ENCODE assay signal across 21 cellular contexts in genomic region chr10:90407116-90407515, GRCh38.
DNase-seq lines count a peak whose midpoint lies in the region; ATAC-seq and TF ChIP-seq lines count a peak whose summit lies in the region.
"Had no signal": no experiment of that assay in that cellular context is flagged by ENCODE, and none has a peak within 500 bp of the region (broad histone marks: within the 10 kb centered on the region; RNA-seq: fewer than 3 reads in every experiment).

No MANE protein-coding gene starts in this region.

- H2AK5ac ChIP-seq in mesenchymal stem cell (ENCODE audit: low read length, severe bottlenecking) = no peak overlapping the region

- no peak overlapping the region for H2BK15ac ChIP-seq in mesenchymal stem cell (ENCODE audit: low read depth, poor library complexity, severe bottlenecking)

- H3K4me3 ChIP-seq in ACC112 (ENCODE audit: low read depth, low read length) = no peak overlapping the region
- no peak overlapping the region for H3K4me3 ChIP-seq in mammary epithelial cell (replicated peaks in 1 of 3; ENCODE audit: insufficient read depth in 1 of 3, low read depth in 2 of 3, low read length in 3 of 3)
- no peak overlapping the region for H3K4me3 ChIP-seq in mesenchymal stem cell (ENCODE audit: insufficient read depth in 1 of 2, low read depth in 1 of 2, low read length in 2 of 2)
- H3K4me3 ChIP-seq in upper lobe of right lung = no peak overlapping the region
- H3K4me3 ChIP-seq: cardiac muscle cell, GM12878, pancreas, SK-N-MC, transverse colon had no signal

- H3K4me1 Mint-ChIP-seq in activated CD8-positive, alpha-beta memory T cell treated with anti-CD3 and anti-CD28 coated beads, Interleukin-2, amount 10 ng/mL, durations not matched to agents 7 days and 5 days = no peaks in the 10 kb centered on the region
- H3K4me1 Mint-ChIP-seq: activated CD4-positive, alpha-beta T cell treated with anti-CD3 and anti-CD28 coated beads, Interleukin-2, amount 10 ng/mL, durations not matched to agents 7 days and 5 days had no signal

- in situ Hi-C loops in mammary epithelial cell (cut with MboI; ENCODE audit: low sequenced_read_pairs in 2 of 2) = no loop called here

- H4K91ac ChIP-seq in mesenchymal stem cell (ENCODE audit: low read length) = no peak overlapping the region

- H2BK12ac ChIP-seq in mesenchymal stem cell (ENCODE audit: low read length in 2 of 2) = no peak overlapping the region

- intact Hi-C loops in mammary epithelial cell (cut with micrococcal nuclease) = no loop called here
- intact Hi-C loops in upper lobe of right lung (cut with DNase I) = no loop called here

- H3K36me3 ChIP-seq in ACC112 (ENCODE audit: insufficient read depth, low read length) (no peaks in the 10 kb centered on the region), mammary epithelial cell (ENCODE audit: insufficient read depth, low read length) (no peaks in the 10 kb centered on the region), mesenchymal stem cell (ENCODE audit: control insufficient read depth in 1 of 2, insufficient read depth in 2 of 2, low read depth in 1 of 2, low read length in 2 of 2) (no peaks in the 10 kb centered on the region), upper lobe of right lung (no peaks in the 10 kb centered on the region)
- H3K36me3 ChIP-seq: cardiac muscle cell, pancreas, transverse colon had no signal

- H3K9me3 ChIP-seq in mammary epithelial cell (replicated peaks; ENCODE audit: insufficient read depth, low read length) (no peaks in the 10 kb centered on the region), mesenchymal stem cell (ENCODE audit: control insufficient read depth, low read length) (peaks cover 20% of the 10 kb centered on the region), upper lobe of right lung (no peaks in the 10 kb centered on the region)
- H3K9me3 ChIP-seq: pancreas had no signal

- H3K79me2 ChIP-seq in ACC112 (ENCODE audit: control insufficient read depth, insufficient read depth, low read length, unreplicated experiment) (no peaks in the 10 kb centered on the region), mammary epithelial cell (ENCODE audit: insufficient read depth, low read length) (no peaks in the 10 kb centered on the region)

- H3K23ac ChIP-seq in mesenchymal stem cell (ENCODE audit: low read length in 2 of 2) = no peak overlapping the region

- H2AFZ ChIP-seq in ACC112 (ENCODE audit: low read length, unreplicated experiment) (no peak overlapping the region), mammary epithelial cell (ENCODE audit: low read depth, low read length) (peak overlapping the region; percentile 55), mesenchymal stem cell (ENCODE audit: low read depth, low read length) (no peak overlapping the region)

- H3K4ac ChIP-seq in mesenchymal stem cell (ENCODE audit: low read depth in 1 of 2, low read length in 2 of 2) = no peak overlapping the region

- H3K9ac ChIP-seq in mammary epithelial cell (ENCODE audit: insufficient read depth, low read length) (no peak overlapping the region), mesenchymal stem cell (ENCODE audit: low read length) (no peak overlapping the region)

- H3K14ac ChIP-seq in mesenchymal stem cell (ENCODE audit: low read length in 2 of 2) = no peak overlapping the region

- no peak overlapping the region for H2BK5ac ChIP-seq in mesenchymal stem cell (ENCODE audit: low read depth, low read length, poor library complexity, severe bottlenecking)

- no TSS peak for BruUV-seq in mammary epithelial cell (replicated peaks; lab: Mats Ljungman, UMichigan)

- no peaks in the 10 kb centered on the region for H3K36me3 Mint-ChIP-seq in activated CD8-positive, alpha-beta memory T cell treated with anti-CD3 and anti-CD28 coated beads, Interleukin-2, amount 10 ng/mL, durations not matched to agents 7 days and 5 days

- TF ChIP-seq CTCF in mammary epithelial cell (conservative IDR thresholded peaks at IDR 0.05 in 1 of 2, IDR thresholded peaks at IDR 0.05 in 1 of 2; ENCODE audit: extremely low read depth in 1 of 2, insufficient read depth in 1 of 2, low read depth in 1 of 2, low read length in 2 of 2) (no peak), upper lobe of right lung (IDR thresholded peaks at IDR 0.05) (no peak)

- dilution Hi-C loops in mammary epithelial cell (cut with HindIII; ENCODE audit: low sequenced_read_pairs) = no loop called here

- no peaks in the 10 kb centered on the region for H3K79me1 ChIP-seq in mesenchymal stem cell (replicated peaks; ENCODE audit: low read length, poor library complexity, severe bottlenecking)

- H3K27me3 ChIP-seq in ACC112 (ENCODE audit: insufficient read depth, low read length) (no peaks in the 10 kb centered on the region), mammary epithelial cell (ENCODE audit: insufficient read depth, low read length) (no peaks in the 10 kb centered on the region), mesenchymal stem cell (ENCODE audit: control insufficient read depth in 1 of 2, insufficient read depth in 1 of 2, low read length in 2 of 2) (no peaks in the 10 kb centered on the region), upper lobe of right lung (no peaks in the 10 kb centered on the region)
- H3K27me3 ChIP-seq: cardiac muscle cell, pancreas, transverse colon had no signal

- ATAC-seq in activated CD8-positive, alpha-beta memory T cell treated with anti-CD3 and anti-CD28 coated beads, Interleukin-2, amount 10 ng/mL, durations not matched to agents 7 days and 5 days = no peak
- ATAC-seq in upper lobe of right lung = no peak
- ATAC-seq: GM12878, left ventricle myocardium superior, pancreas had no signal

- H3K4me3 Mint-ChIP-seq in activated CD8-positive, alpha-beta memory T cell treated with anti-CD3 and anti-CD28 coated beads, Interleukin-2, amount 10 ng/mL, durations not matched to agents 7 days and 5 days = no peak overlapping the region
- H3K4me3 Mint-ChIP-seq: activated CD4-positive, alpha-beta T cell treated with anti-CD3 and anti-CD28 coated beads, Interleukin-2, amount 10 ng/mL, durations not matched to agents 7 days and 5 days had no signal

- H4K20me1 ChIP-seq in mammary epithelial cell (ENCODE audit: insufficient read depth, low read length) = no peaks in the 10 kb centered on the region

- peaks cover 14% of the 10 kb centered on the region for H3K4me1 ChIP-seq in ACC112 (ENCODE audit: control insufficient read depth, insufficient read depth, low read length, unreplicated experiment)
- H3K4me1 ChIP-seq in mammary epithelial cell (ENCODE audit: insufficient read depth, low read length) = peaks cover 6% of the 10 kb centered on the region
- no peaks in the 10 kb centered on the region for H3K4me1 ChIP-seq in mesenchymal stem cell (ENCODE audit: control insufficient read depth, insufficient read depth, low read depth, low read length)
- H3K4me1 ChIP-seq in upper lobe of right lung = no peaks in the 10 kb centered on the region
- H3K4me1 ChIP-seq: pancreas, transverse colon had no signal

- H3K27ac ChIP-seq in ACC112 (ENCODE audit: low read depth, low read length) = peak overlapping the region; percentile 7; the same call in 1 of the 2 replicates
- no peak overlapping the region for H3K27ac ChIP-seq in mammary epithelial cell (ENCODE audit: insufficient read depth, low read depth, low read length)
- no peak overlapping the region for H3K27ac ChIP-seq in mesenchymal stem cell (ENCODE audit: low read length, poor library complexity, severe bottlenecking)
- H3K27ac ChIP-seq in upper lobe of right lung = no peak overlapping the region
- H3K27ac ChIP-seq: cardiac muscle cell, HL-60, pancreas, SK-N-MC, transverse colon had no signal

- no peak overlapping the region for H4K8ac ChIP-seq in mesenchymal stem cell (ENCODE audit: low read length)

- peaks cover 6% of the 10 kb centered on the region for H3K9me3 Mint-ChIP-seq in activated CD8-positive, alpha-beta memory T cell treated with anti-CD3 and anti-CD28 coated beads, Interleukin-2, amount 10 ng/mL, durations not matched to agents 7 days and 5 days (ENCODE audit: low read depth)
- H3K9me3 Mint-ChIP-seq: activated CD4-positive, alpha-beta T cell treated with anti-CD3 and anti-CD28 coated beads, Interleukin-2, amount 10 ng/mL, durations not matched to agents 7 days and 5 days had no signal

- WGBS in mammary epithelial cell (ENCODE audit: low coverage, missing lambda C conversion rate) = 2% methylated on average over 3 of the region's 3 CpGs
- 56% methylated on average over 2 of the region's 3 CpGs for WGBS in mesenchymal stem cell

- DNase-seq in LHCN-M2 (ENCODE audit: low read depth) = peak; percentile 51
- peak; percentile 69 for DNase-seq in mammary epithelial cell
- peak; percentile 82 for DNase-seq in mesenchymal stem cell
- no peak for DNase-seq in activated CD8-positive, alpha-beta memory T cell treated with anti-CD3 and anti-CD28 coated beads, Interleukin-2, amount 10 ng/mL, durations not matched to agents 7 days and 5 days
- DNase-seq in NCI-H1930 (lab: John Stamatoyannopoulos, UW) = no peak
- no peak for DNase-seq in upper lobe of right lung
- no peak for DNase-seq in HUDEP-2 (lab: John Stamatoyannopoulos, UW; ENCODE audit: unreplicated experiment in 76 of 76)
- DNase-seq: ACHN; activated CD4-positive, alpha-beta T cell treated with anti-CD3 and anti-CD28 coated beads, Interleukin-2, amount 10 ng/mL, durations not matched to agents 7 days and 5 days; activated naive CD4-positive, alpha-beta T cell treated with anti-CD3 and anti-CD28 coated beads, Interleukin-2, amount 50 U/mL, for 16 hours; Karpas-422; left ventricle myocardium superior; NCI-H146; NCI-H446; pancreas; transverse colon had no signal

- H3K27me3 Mint-ChIP-seq in activated CD8-positive, alpha-beta memory T cell treated with anti-CD3 and anti-CD28 coated beads, Interleukin-2, amount 10 ng/mL, durations not matched to agents 7 days and 5 days = no peaks in the 10 kb centered on the region
- H3K27me3 Mint-ChIP-seq: activated CD4-positive, alpha-beta T cell treated with anti-CD3 and anti-CD28 coated beads, Interleukin-2, amount 10 ng/mL, durations not matched to agents 7 days and 5 days had no signal

- H3K27ac Mint-ChIP-seq in activated CD8-positive, alpha-beta memory T cell treated with anti-CD3 and anti-CD28 coated beads, Interleukin-2, amount 10 ng/mL, durations not matched to agents 7 days and 5 days = no peak overlapping the region
- H3K27ac Mint-ChIP-seq: activated CD4-positive, alpha-beta T cell treated with anti-CD3 and anti-CD28 coated beads, Interleukin-2, amount 10 ng/mL, durations not matched to agents 7 days and 5 days had no signal

- H3K18ac ChIP-seq in mesenchymal stem cell (ENCODE audit: low read depth in 1 of 2, low read length in 2 of 2) = no peak overlapping the region

- H3K4me2 ChIP-seq in mammary epithelial cell (ENCODE audit: insufficient read depth, low read depth, low read length) (peak overlapping the region; percentile 31), mesenchymal stem cell (ENCODE audit: low read length, poor library complexity, severe bottlenecking) (no peak overlapping the region)

- CTCF ChIA-PET in mammary epithelial cell (lab: Charles Lee; ENCODE audit: low non-redundant PET) = no interaction called here
- CTCF ChIA-PET in activated CD8-positive, alpha-beta memory T cell treated with anti-CD3 and anti-CD28 coated beads, Interleukin-2, amount 10 ng/mL, durations not matched to agents 7 days and 5 days (lab: Charles Lee) = no interaction called here

- H2BK120ac ChIP-seq in mesenchymal stem cell (ENCODE audit: low read depth, low read length) = no peak overlapping the region

Comparison
In these comparisons a context has a peak if more than half of its experiments do, and no peak if none do; other contexts are left out.
1. DNase-seq: peak in LHCN-M2 (single experiment), mammary epithelial cell (single experiment) and mesenchymal stem cell (single experiment); none in activated CD8-positive, alpha-beta memory T cell treated with anti-CD3 and anti-CD28 coated beads, Interleukin-2, amount 10 ng/mL, durations not matched to agents 7 days and 5 days (single experiment), NCI-H1930 (0 of 2), upper lobe of right lung (single experiment) and HUDEP-2 (0 of 76).